Comparison of ENCODE assay signal across 1 cellular context in genomic region chr1:234772345-234773147, GRCh38.
TF ChIP-seq lines count a peak whose summit lies in the region.

No MANE protein-coding gene starts in this region.

TF ChIP-seq in H1, 55 proteins besides CTCF, POLR2A, EP300 and RAD21 (continued from another document):
- peak; percentile 55; the same call in 1 of the 2 replicates for TF ChIP-seq MAX (IDR thresholded peaks at IDR 0.05)
- no peak for TF ChIP-seq HDAC2 (IDR thresholded peaks at IDR 0.05; ENCODE audit: borderline replicate concordance in 1 of 2, low read depth in 2 of 2, low read length in 2 of 2)
- peak; percentile 74 for TF ChIP-seq JUND (IDR thresholded peaks at IDR 0.05; ENCODE audit: low read length)
- no peak for TF ChIP-seq NANOG (IDR thresholded peaks at IDR 0.05; ENCODE audit: insufficient read depth, low read depth, low read length, poor library complexity, severe bottlenecking)
- TF ChIP-seq KDM4A (IDR thresholded peaks at IDR 0.05; ENCODE audit: low read depth, low read length, severe bottlenecking), result no peak
- peak; percentile 23 for TF ChIP-seq ASH2L (IDR thresholded peaks at IDR 0.05; ENCODE audit: low read length)
- TF ChIP-seq SRF (IDR thresholded peaks at IDR 0.05; ENCODE audit: low read depth, low read length), result no peak
- TF ChIP-seq NRF1 (IDR thresholded peaks at IDR 0.05; ENCODE audit: low read depth, low read length), result no peak
- no peak for TF ChIP-seq SIN3A (conservative IDR thresholded peaks at IDR 0.05 in 1 of 2, IDR thresholded peaks at IDR 0.05 in 1 of 2; ENCODE audit: low read depth in 1 of 2, low read length in 2 of 2)
- TF ChIP-seq RFX5 (IDR thresholded peaks at IDR 0.05; ENCODE audit: borderline replicate concordance, low read depth, low read length), result no peak
- TF ChIP-seq CHD7 (IDR thresholded peaks at IDR 0.05; ENCODE audit: insufficient replicate concordance, low read length), result no peak
